Comparison of ENCODE assay signal across 8 cellular contexts in genomic region chr6:82270791-82271392, GRCh38. TPM values are rescaled to one million over a fixed set of nuclear protein-coding genes. Genes with fewer than 3 reads are reported as not detected.
A peak's percentile ranks its signal among the peaks of the same experiment; 100 is the strongest.
DNase-seq lines count a peak whose midpoint lies in the region; ATAC-seq and TF ChIP-seq lines count a peak whose summit lies in the region.

No MANE protein-coding gene starts in this region.

- TF ChIP-seq CTCF in fibroblast of villous mesenchyme (IDR thresholded peaks at IDR 0.05; ENCODE audit: insufficient read depth, low read depth, low read length) (peak; percentile 62), spleen (IDR thresholded peaks at IDR 0.05 in 8 of 11, conservative IDR thresholded peaks at IDR 0.05 in 3 of 11) (peak in 8 of 11 experiments; percentile 22 to 63 (median 53))

- no peak overlapping the region for H3K4me3 ChIP-seq in fibroblast of villous mesenchyme (ENCODE audit: low read depth, low read length)
- H3K4me3 ChIP-seq in spleen = no peak overlapping the region
- no peak overlapping the region for H3K4me3 ChIP-seq in H7 (ENCODE audit: insufficient read depth, low read depth, low read length)

- DNase-seq in DMS153 treated with DMSO at 0.1 percent for 48 hours (lab: John Stamatoyannopoulos, UW; ENCODE audit: unreplicated experiment) (peak; percentile 91), Kasumi-1 (lab: John Stamatoyannopoulos, UW) (peak; percentile 66 to 82), fibroblast of villous mesenchyme (ENCODE audit: low read depth) (peak; percentile 48), spleen (no peak), H7 (no peak)

- H3K27ac ChIP-seq in spleen = no peak overlapping the region

- H3K36me3 ChIP-seq in spleen = no peaks in the 10 kb centered on the region
- H3K36me3 ChIP-seq in H7 (replicated peaks; ENCODE audit: control insufficient read depth, insufficient read depth, low read length) = no peaks in the 10 kb centered on the region

- WGBS in spleen, 5 donors = 74 to 78% (median 76%) methylated on average over 5 of the region's 5 CpGs

- H3K27me3 ChIP-seq in spleen (replicated peaks in 1 of 7) (no peaks in the 10 kb centered on the region), H7 (ENCODE audit: control insufficient read depth, insufficient read depth, low read length) (no peaks in the 10 kb centered on the region)

- intact Hi-C loops in spleen (cut with DNase I; ENCODE audit: low total_unique reads) = loop anchor here (5.0 to 10.0 kb wide), 2 partner anchors 314 to 786 kb away; no protein-coding TSS in a partner anchor

- ATAC-seq in GM19372 (IDR thresholded peaks at IDR 0.05; ENCODE audit: low read depth, unreplicated experiment) (peak; percentile 58), SK-N-SH treated with all-trans-retinoic acid at 6 μM for 48 hours (peak; percentile 38; the same call in 2 of the 3 replicates), GM21825 (IDR thresholded peaks at IDR 0.05; ENCODE audit: unreplicated experiment) (no peak)

- no peak for TF ChIP-seq POLR2A in spleen (IDR thresholded peaks at IDR 0.05)

- peaks cover 0 to 4% (median 0%) of the 10 kb centered on the region in 6 donors for H3K4me1 ChIP-seq in spleen

- H3K9me3 ChIP-seq in spleen = no peaks in the 10 kb centered on the region

TF ChIP-seq in SK-N-SH treated with all-trans-retinoic acid at 6 μM for 48 hours, 23 proteins besides CTCF, POLR2A, EP300 and RAD21:
- TF ChIP-seq CREB5 (CRISPR knock-in tag; IDR thresholded peaks at IDR 0.05; ENCODE audit: low read depth) (no peak), GLIS3 (CRISPR knock-in tag; IDR thresholded peaks at IDR 0.05) (no peak), ZFP30 (CRISPR knock-in tag; IDR thresholded peaks at IDR 0.05) (no peak), SNAI2 (CRISPR knock-in tag; IDR thresholded peaks at IDR 0.05) (no peak), CSDC2 (CRISPR knock-in tag; IDR thresholded peaks at IDR 0.05) (no peak), ZFP3 (CRISPR knock-in tag; IDR thresholded peaks at IDR 0.05) (no peak), ZNF70 (CRISPR knock-in tag; IDR thresholded peaks at IDR 0.05) (no peak)

RNA-seq across cellular contexts. Expression of gene IBTK, which starts 23.3 kb away (rescaled TPM):
- total RNA-seq in fibroblast of villous mesenchyme (62.5 and 83.3 TPM in 2 replicates), spleen (10 to 100 TPM; 23.6 to 36.6 (median 31.6) TPM)
- 10 to 100 TPM; 14.6 to 16.2 (median 15.7) TPM for polyA plus RNA-seq in spleen
- 31.9 and 33.0 TPM in 2 replicates for total RNA-seq in H7 (2014; rRNA removed; shearing (Covaris generic))

Comparison
In these comparisons a context has a peak if more than half of its experiments do, and no peak if none do; other contexts are left out.
1. DNase-seq: peak in DMS153 treated with DMSO at 0.1 percent for 48 hours (single experiment), Kasumi-1 (2 of 2) and fibroblast of villous mesenchyme (single experiment); none in spleen (single experiment) and H7 (single experiment).